8 cellular contexts compared by ENCODE assay signal in the genomic region with DNA sequence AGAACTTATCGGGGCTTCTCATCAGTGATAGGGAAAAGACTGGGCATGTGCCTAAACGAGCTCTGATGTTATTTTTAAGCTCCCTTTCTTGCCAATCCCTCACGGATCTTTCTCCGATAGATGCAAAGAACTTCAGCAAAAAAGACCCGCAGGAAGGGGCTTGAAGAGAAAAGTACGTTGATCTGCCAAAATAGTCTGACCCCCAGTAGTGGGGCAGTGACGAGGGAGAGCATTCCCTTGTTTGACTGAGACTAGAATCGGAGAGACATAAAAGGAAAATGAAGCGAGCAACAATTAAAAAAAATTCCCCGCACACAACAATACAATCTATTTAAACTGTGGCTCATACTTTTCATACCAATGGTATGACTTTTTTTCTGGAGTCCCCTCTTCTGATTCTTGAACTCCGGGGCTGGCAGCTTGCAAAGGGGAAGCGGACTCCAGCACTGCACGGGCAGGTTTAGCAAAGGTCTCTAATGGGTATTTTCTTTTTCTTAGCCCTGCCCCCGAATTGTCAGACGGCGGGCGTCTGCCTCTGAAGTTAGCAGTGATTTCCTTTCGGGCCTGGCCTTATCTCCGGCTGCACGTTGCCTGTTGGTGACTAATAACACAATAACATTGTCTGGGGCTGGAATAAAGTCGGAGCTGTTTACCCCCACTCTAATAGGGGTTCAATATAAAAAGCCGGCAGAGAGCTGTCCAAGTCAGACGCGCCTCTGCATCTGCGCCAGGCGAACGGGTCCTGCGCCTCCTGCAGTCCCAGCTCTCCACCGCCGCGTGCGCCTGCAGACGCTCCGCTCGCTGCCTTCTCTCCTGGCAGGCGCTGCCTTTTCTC. TPM values are rescaled to one million over a fixed set of nuclear protein-coding genes. Genes with fewer than 3 reads are reported as not detected.
DNase-seq lines count a peak whose midpoint lies in the region; ATAC-seq, FAIRE-seq and TF ChIP-seq lines count a peak whose summit lies in the region.

A gene (plus strand): TSS at position 707 of the 835 bp plus-strand sequence. CDS start 269 bp downstream, outside the sequence.

- peaks cover 0 to 1% of the 10 kb centered on the region in 2 experiments; a peak in 1 of 5 replicates for H3K36me3 ChIP-seq in HepG2 (replicated peaks in 1 of 2; ENCODE audit: control insufficient read depth in 1 of 2, insufficient read depth in 2 of 2, low read length in 2 of 2)

- H3K79me2 ChIP-seq in HepG2 (ENCODE audit: insufficient read depth, low read length), result no peaks in the 10 kb centered on the region

- intact Hi-C loops in HepG2 (cut with micrococcal nuclease; ENCODE audit: unreplicated experiment), result loop anchor here (1.0 to 5.0 kb wide), 6 partner anchors 82 to 705 kb away; no protein-coding TSS in a partner anchor

- no TSS peak for BruUV-seq in HepG2 (replicated peaks; lab: Mats Ljungman, UMichigan)

- H2AFZ ChIP-seq in HepG2 (ENCODE audit: low read length), result no peak within 1 kb of the TSS

- no peak for TF ChIP-seq EP300 in HepG2 (IDR thresholded peaks at IDR 0.05; ENCODE audit: low read depth in 2 of 2, low read length in 2 of 2)
- no peak for TF ChIP-seq EP300 in HepG2 (CRISPR knock-in tag; IDR thresholded peaks at IDR 0.05; ENCODE audit: borderline replicate concordance)

- peak within 1 kb of the TSS; percentile 70 for H3K4me2 ChIP-seq in HepG2 (ENCODE audit: low read depth, low read length)

- H4K20me1 ChIP-seq in HepG2 (ENCODE audit: insufficient read depth, low read length), result no peaks in the 10 kb centered on the region

- DNase-seq in NCI-H2196 (lab: John Stamatoyannopoulos, UW; ENCODE audit: unreplicated experiment) (peak; percentile 31), NCI-H2196 treated with DMSO at 0.1 percent for 48 hours (lab: John Stamatoyannopoulos, UW; ENCODE audit: unreplicated experiment) (no peak), NCI-H1417 (lab: John Stamatoyannopoulos, UW) (peak; percentile 20 to 78 (median 72)), dermis blood vessel endothelial cell (peak; percentile 99), HepG2 (ENCODE audit: low spot score) (peak; percentile 57)
- peak; percentile 15 for DNase-seq in stimulated activated CD4-positive, alpha-beta T cell treated with anti-CD3 and anti-CD28 coated beads, Interleukin-2, amount 100 ng/mL, for 4 hours (ENCODE audit: low read depth)

- no peak within 1 kb of the TSS for H3K27ac ChIP-seq in HepG2 (ENCODE audit: extremely low read length, insufficient read depth, low read length)

- CTCF ChIA-PET in HepG2 (lab: Yijun Ruan, JAX; ENCODE audit: low intra/inter-chr PET ratio, low total read pairs), result interaction anchor here (1.0 to 5.5 kb wide), 6 partner anchors 139 to 705 kb away, joined by 3 to 35 read pairs (median 17); no protein-coding TSS in a partner anchor

- peaks cover 29% of the 10 kb centered on the region for H3K4me1 ChIP-seq in HepG2 (ENCODE audit: insufficient read depth, low read length)

- WGBS in HepG2 (ENCODE audit: low lambda C conversion rate), result 3% methylated on average over 36 of the region's 36 CpGs

- no peak for FAIRE-seq in HepG2 (lab: Jason Lieb, UNC)

- ATAC-seq in HG02642 (IDR thresholded peaks at IDR 0.05; ENCODE audit: poor library complexity, unreplicated experiment), result peak; percentile 84
- peak; percentile 82 to 87 for ATAC-seq in activated CD4-positive, CD25-positive, alpha-beta regulatory T cell treated with anti-CD3 and anti-CD28 coated beads, Interleukin-2, amount 50 U/mL, for 24 hours
- peak; percentile 95 for ATAC-seq in HepG2

- in situ Hi-C loops in HepG2 (cut with HindIII; ENCODE audit: extremely low pct_ligation_motif_present, low pct_unique_long_range_greater_than_20kb), result loop anchor here (5.0 kb wide), 2 partner anchors 312 to 633 kb away; no protein-coding TSS in a partner anchor

- H3K9me3 ChIP-seq in HepG2 (ENCODE audit: low read length), result no peaks in the 10 kb centered on the region

- POLR2A ChIA-PET in HepG2 (lab: Yijun Ruan, JAX), result interaction anchor here (0.8 to 1.8 kb wide), 7 partner anchors 8 to 81 kb away, joined by 3 to 6 read pairs (median 4); no protein-coding TSS in a partner anchor

- H3K9ac ChIP-seq in HepG2 (ENCODE audit: insufficient read depth, low read depth, low read length), result no peak within 1 kb of the TSS

- peak; percentile 76 for TF ChIP-seq CTCF in HepG2 (CRISPR knock-in tag; IDR thresholded peaks at IDR 0.05)

- H3K27me3 ChIP-seq in HepG2 (ENCODE audit: control insufficient read depth in 1 of 2, insufficient read depth in 2 of 2, low read length in 2 of 2), result peaks cover 0 to 37% of the 10 kb centered on the region in 2 experiments; a peak in 3 of 5 replicates

- TF ChIP-seq POLR2A in HepG2 (IDR thresholded peaks at IDR 0.05; ENCODE audit: insufficient read depth in 1 of 2, low read depth in 2 of 2, low read length in 2 of 2), result no peak

- peak; percentile 34; the same call in 1 of the 2 replicates for TF ChIP-seq RAD21 in HepG2 (CRISPR knock-in tag; IDR thresholded peaks at IDR 0.05)

- peak within 1 kb of the TSS; percentile 41 to 58 (median 56) for H3K4me3 ChIP-seq in HepG2 (replicated peaks in 1 of 3; ENCODE audit: insufficient read depth in 1 of 3, low read depth in 2 of 3, low read length in 3 of 3)

TF ChIP-seq in HepG2, 621 proteins besides CTCF, POLR2A, EP300 and RAD21 (continues in another document):
- TF ChIP-seq KDM2A (CRISPR knock-in tag; IDR thresholded peaks at IDR 0.05; ENCODE audit: borderline replicate concordance, low read depth), result peak; percentile 87
- TF ChIP-seq, protein P1, sequence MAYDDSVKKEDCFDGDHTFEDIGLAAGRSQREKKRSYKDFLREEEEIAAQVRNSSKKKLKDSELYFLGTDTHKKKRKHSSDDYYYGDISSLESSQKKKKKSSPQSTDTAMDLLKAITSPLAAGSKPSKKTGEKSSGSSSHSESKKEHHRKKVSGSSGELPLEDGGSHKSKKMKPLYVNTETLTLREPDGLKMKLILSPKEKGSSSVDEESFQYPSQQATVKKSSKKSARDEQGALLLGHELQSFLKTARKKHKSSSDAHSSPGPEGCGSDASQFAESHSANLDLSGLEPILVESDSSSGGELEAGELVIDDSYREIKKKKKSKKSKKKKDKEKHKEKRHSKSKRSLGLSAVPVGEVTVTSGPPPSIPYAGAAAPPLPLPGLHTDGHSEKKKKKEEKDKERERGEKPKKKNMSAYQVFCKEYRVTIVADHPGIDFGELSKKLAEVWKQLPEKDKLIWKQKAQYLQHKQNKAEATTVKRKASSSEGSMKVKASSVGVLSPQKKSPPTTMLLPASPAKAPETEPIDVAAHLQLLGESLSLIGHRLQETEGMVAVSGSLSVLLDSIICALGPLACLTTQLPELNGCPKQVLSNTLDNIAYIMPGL (CRISPR knock-in tag; IDR thresholded peaks at IDR 0.05; ENCODE audit: borderline replicate concordance in 1 of 2, low read depth in 1 of 2), result peak in 1 of 2 experiments; percentile 47; a peak in 1 of 4 replicates
- TF ChIP-seq XRCC5 (optimal IDR thresholded peaks at IDR 0.05; ENCODE audit: low read length), result peak; percentile 36
- no peak for TF ChIP-seq BRD4 (CRISPR knock-in tag; IDR thresholded peaks at IDR 0.05)
- TF ChIP-seq, protein P2, sequence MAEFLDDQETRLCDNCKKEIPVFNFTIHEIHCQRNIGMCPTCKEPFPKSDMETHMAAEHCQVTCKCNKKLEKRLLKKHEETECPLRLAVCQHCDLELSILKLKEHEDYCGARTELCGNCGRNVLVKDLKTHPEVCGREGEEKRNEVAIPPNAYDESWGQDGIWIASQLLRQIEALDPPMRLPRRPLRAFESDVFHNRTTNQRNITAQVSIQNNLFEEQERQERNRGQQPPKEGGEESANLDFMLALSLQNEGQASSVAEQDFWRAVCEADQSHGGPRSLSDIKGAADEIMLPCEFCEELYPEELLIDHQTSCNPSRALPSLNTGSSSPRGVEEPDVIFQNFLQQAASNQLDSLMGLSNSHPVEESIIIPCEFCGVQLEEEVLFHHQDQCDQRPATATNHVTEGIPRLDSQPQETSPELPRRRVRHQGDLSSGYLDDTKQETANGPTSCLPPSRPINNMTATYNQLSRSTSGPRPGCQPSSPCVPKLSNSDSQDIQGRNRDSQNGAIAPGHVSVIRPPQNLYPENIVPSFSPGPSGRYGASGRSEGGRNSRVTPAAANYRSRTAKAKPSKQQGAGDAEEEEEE (CRISPR knock-in tag; IDR thresholded peaks at IDR 0.05; ENCODE audit: borderline replicate concordance), result no peak
- TF ChIP-seq, protein P3, sequence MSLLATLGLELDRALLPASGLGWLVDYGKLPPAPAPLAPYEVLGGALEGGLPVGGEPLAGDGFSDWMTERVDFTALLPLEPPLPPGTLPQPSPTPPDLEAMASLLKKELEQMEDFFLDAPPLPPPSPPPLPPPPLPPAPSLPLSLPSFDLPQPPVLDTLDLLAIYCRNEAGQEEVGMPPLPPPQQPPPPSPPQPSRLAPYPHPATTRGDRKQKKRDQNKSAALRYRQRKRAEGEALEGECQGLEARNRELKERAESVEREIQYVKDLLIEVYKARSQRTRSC (CRISPR knock-in tag; IDR thresholded peaks at IDR 0.05; ENCODE audit: low read depth), result no peak
- TF ChIP-seq ZNF101 (CRISPR knock-in tag; IDR thresholded peaks at IDR 0.05; ENCODE audit: borderline replicate concordance, low read depth), result no peak
- TF ChIP-seq SRF (IDR thresholded peaks at IDR 0.05; ENCODE audit: low read depth, low read length), result no peak

RNA-seq across cellular contexts. Expression of the gene that starts here (rescaled TPM):
- total RNA-seq in dermis blood vessel endothelial cell (247 and 438 TPM in 2 replicates), HepG2 (2016; rRNA removed; fragmentation: Illumina TruSeq; extraction: Trizol) (0.15 and 0.21 TPM in 2 replicates)
- 0.10 TPM in 1 of 2 replicates, not detected in the other for total RNA-seq in HepG2 (2016; cell fraction: cytosol; rRNA removed; fragmentation: Illumina TruSeq; extraction: Trizol; ENCODE audit: low read depth)
- total RNA-seq in HepG2 (2016; cell fraction: insoluble cytoplasmic fraction; rRNA removed; fragmentation: Illumina TruSeq; extraction: Trizol), result 0.22 TPM in 1 of 2 replicates, not detected in the other
- total RNA-seq in HepG2 (2016; cell fraction: membrane; rRNA removed; fragmentation: Illumina TruSeq; extraction: Trizol), result 0.07 and 0.22 TPM in 2 replicates
- total RNA-seq in HepG2 (2016; cell fraction: nucleus; rRNA removed; fragmentation: Illumina TruSeq; extraction: Trizol), result 0.25 and 0.53 TPM in 2 replicates
- 0.78 and 1.2 TPM in 2 replicates for polyA plus RNA-seq in HepG2 (2011; rRNA removed)
- 0.50 and 0.72 TPM in 2 replicates for polyA plus RNA-seq in HepG2 (2011; cell fraction: cytosol; rRNA removed)
- 1.3 TPM in 2 replicates for polyA plus RNA-seq in HepG2 (2011; cell fraction: nucleus; rRNA removed)
- 6.0 and 7.3 TPM in 2 replicates for polyA plus RNA-seq in HepG2 (2012)
- polyA plus RNA-seq in HepG2 (2016; cell fraction: cytosol; fragmentation: Illumina TruSeq; extraction: Trizol; ENCODE audit: low read depth), result not detected in 2 replicates
- not detected in 2 replicates for polyA plus RNA-seq in HepG2 (2016; cell fraction: insoluble cytoplasmic fraction; fragmentation: Illumina TruSeq; extraction: Trizol; ENCODE audit: low read depth)
- not detected in 2 replicates for polyA plus RNA-seq in HepG2 (2016; cell fraction: membrane; fragmentation: Illumina TruSeq; extraction: Trizol; ENCODE audit: low read depth)
- 0.90 and 1.3 TPM in 2 replicates for polyA plus RNA-seq in HepG2 (2016; cell fraction: nucleus; fragmentation: Illumina TruSeq; extraction: Trizol; ENCODE audit: insufficient read depth, low read depth)
- polyA minus RNA-seq in HepG2 (2011; rRNA and poly(A)+ RNA removed; ENCODE audit: low replicate concordance), result 1.0 TPM in 2 replicates
- 0.30 and 0.88 TPM in 2 replicates for polyA minus RNA-seq in HepG2 (2011; cell fraction: cytosol; rRNA and poly(A)+ RNA removed)
- 0.62 and 0.77 TPM in 2 replicates for polyA minus RNA-seq in HepG2 (2011; cell fraction: nucleus; rRNA and poly(A)+ RNA removed)

Comparison
In these comparisons a context has a peak if more than half of its experiments do, and no peak if none do; other contexts are left out.
1. RNA of the gene that starts here (total RNA-seq): 247 to 438 TPM in dermis blood vessel endothelial cell; 0.07 to 0.53 TPM in HepG2; every median in the first group is over 100 times any median in the second.
2. Peak in every context shown above with its lines, with median percentiles within 50 percentile points of each other: ATAC-seq.